Comparison of ENCODE assay signal across 14 cellular contexts in the genomic region with DNA sequence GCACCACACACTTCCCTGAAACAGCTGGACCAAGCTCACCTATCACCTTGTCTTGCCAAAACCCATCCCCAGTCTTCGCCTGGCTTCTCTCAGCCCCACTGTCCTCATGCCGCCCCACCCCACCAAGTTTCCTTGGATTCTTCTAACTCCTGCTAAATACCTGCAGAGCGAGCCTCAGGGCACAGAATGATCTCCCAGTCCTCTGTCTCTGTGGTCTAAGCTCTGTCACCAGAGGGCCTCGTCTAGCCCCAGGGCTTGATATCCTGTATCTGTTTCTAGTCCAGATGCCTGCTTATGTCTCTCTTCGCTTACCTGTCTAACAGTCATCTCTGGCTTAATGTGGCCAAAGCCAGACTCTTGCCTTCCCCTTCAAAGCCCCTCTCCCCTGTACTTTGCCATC. TPM values are rescaled to one million over a fixed set of nuclear protein-coding genes. Genes with fewer than 3 reads are reported as not detected.
A peak's percentile ranks its signal among the peaks of the same experiment; 100 is the strongest.
DNase-seq lines count a peak whose midpoint lies in the region; ATAC-seq and TF ChIP-seq lines count a peak whose summit lies in the region.
"Had no signal": no experiment of that assay in that cellular context is flagged by ENCODE, and none has a peak within 500 bp of the region (broad histone marks: within the 10 kb centered on the region; RNA-seq: fewer than 3 reads in every experiment).

No MANE protein-coding gene starts in this region.

- peaks cover 84% of the 10 kb centered on the region for H3K4me1 Mint-ChIP-seq in activated CD4-positive, alpha-beta T cell treated with anti-CD3 and anti-CD28 coated beads for 36 hours
- H3K4me1 Mint-ChIP-seq in stimulated activated effector memory CD8-positive, alpha-beta T cell treated with anti-CD3 and anti-CD28 coated beads, Interleukin-12 subunit alpha, Interleukin-12 subunit beta, amount 100 ng/mL, for 72 hours = peaks cover 85% of the 10 kb centered on the region

- CTCF ChIA-PET in activated CD4-positive, alpha-beta T cell treated with anti-CD3 and anti-CD28 coated beads for 36 hours (lab: Charles Lee) = interaction anchor here (0.8 to 1.2 kb wide), 2 partner anchors 8 to 32 kb away, joined by 3 to 5 read pairs; no protein-coding TSS in a partner anchor

- no peak overlapping the region for H3K4me3 ChIP-seq in RWPE2 (ENCODE audit: severe bottlenecking)
- H3K4me3 ChIP-seq: A549, right atrium auricular region had no signal

- no peak overlapping the region for H3K27ac ChIP-seq in RWPE2 (ENCODE audit: poor library complexity, severe bottlenecking)
- no peak overlapping the region for H3K27ac ChIP-seq in foreskin keratinocyte

- no peak for DNase-seq in activated CD4-positive, alpha-beta T cell treated with anti-CD3 and anti-CD28 coated beads for 36 hours
- DNase-seq in activated CD4-positive, alpha-beta T cell treated with anti-CD3 and anti-CD28 coated beads, Interleukin-2, amount 50 U/mL, for 48 hours = no peak
- DNase-seq in RWPE2 (ENCODE audit: low spot score) = no peak
- DNase-seq in foreskin keratinocyte = no peak
- no peak for DNase-seq in stimulated activated effector memory CD8-positive, alpha-beta T cell treated with anti-CD3 and anti-CD28 coated beads, Interleukin-12 subunit alpha, Interleukin-12 subunit beta, amount 100 ng/mL, for 72 hours (ENCODE audit: low spot score in 2 of 2)
- DNase-seq in HUDEP-2 (lab: John Stamatoyannopoulos, UW; ENCODE audit: unreplicated experiment in 76 of 76) = no peak
- DNase-seq in left ventricle myocardium superior = no peak
- no peak for DNase-seq in ecto neural progenitor cell (ENCODE audit: low spot score)
- DNase-seq: GF-D8, NCI-H1436 treated with DMSO at 0.1 percent for 48 hours had no signal

- H3K4me1 ChIP-seq in RWPE2 (ENCODE audit: insufficient read depth, poor library complexity, severe bottlenecking) = peaks cover 7% of the 10 kb centered on the region
- H3K4me1 ChIP-seq in foreskin keratinocyte = peaks cover 10% of the 10 kb centered on the region

- intact Hi-C loops in activated CD4-positive, alpha-beta T cell treated with anti-CD3 and anti-CD28 coated beads for 36 hours (cut with DNase I, micrococcal nuclease) = no loop called here
- intact Hi-C loops in left ventricle myocardium superior (cut with micrococcal nuclease) = no loop called here

- TF ChIP-seq CTCF in RWPE2 (IDR thresholded peaks at IDR 0.05; ENCODE audit: poor library complexity, severe bottlenecking) (no peak), foreskin keratinocyte (conservative IDR thresholded peaks at IDR 0.05) (peak; percentile 23)

- no peaks in the 10 kb centered on the region for H3K27me3 Mint-ChIP-seq in activated CD4-positive, alpha-beta T cell treated with anti-CD3 and anti-CD28 coated beads for 36 hours
- H3K27me3 Mint-ChIP-seq: brain had no signal

- no peaks in the 10 kb centered on the region for H3K9me3 Mint-ChIP-seq in activated CD4-positive, alpha-beta T cell treated with anti-CD3 and anti-CD28 coated beads for 36 hours (ENCODE audit: low read depth)
- no peaks in the 10 kb centered on the region for H3K9me3 Mint-ChIP-seq in stimulated activated effector memory CD8-positive, alpha-beta T cell treated with anti-CD3 and anti-CD28 coated beads, Interleukin-12 subunit alpha, Interleukin-12 subunit beta, amount 100 ng/mL, for 72 hours

- H3K36me3 ChIP-seq in RWPE2 (ENCODE audit: low read depth) = peaks cover 29% of the 10 kb centered on the region
- H3K36me3 ChIP-seq: right atrium auricular region had no signal

- POLR2A ChIA-PET in activated CD4-positive, alpha-beta T cell treated with anti-CD3 and anti-CD28 coated beads for 36 hours (lab: Charles Lee) = interaction anchor here (1.6 to 3.2 kb wide), 2 partner anchors 9 to 14 kb away, joined by 5 to 12 read pairs; a partner anchor contains a TSS

- ATAC-seq in activated CD4-positive, alpha-beta T cell treated with anti-CD3 and anti-CD28 coated beads for 36 hours = peak; percentile 33
- ATAC-seq in RWPE2 (ENCODE audit: low read depth) (peak; percentile 22; the same call in 2 of the 3 replicates), foreskin keratinocyte (peak; percentile 59), left ventricle myocardium superior (no peak)
- ATAC-seq in stimulated activated effector memory CD8-positive, alpha-beta T cell treated with anti-CD3 and anti-CD28 coated beads, Interleukin-12 subunit alpha, Interleukin-12 subunit beta, amount 100 ng/mL, for 72 hours = peak; percentile 59
- ATAC-seq: left lobe of liver had no signal

- no peaks in the 10 kb centered on the region for H3K9me3 ChIP-seq in RWPE2 (ENCODE audit: severe bottlenecking)
- H3K9me3 ChIP-seq: A549, right atrium auricular region had no signal

- H3K27me3 ChIP-seq in RWPE2 (ENCODE audit: insufficient read depth, poor library complexity, severe bottlenecking) (no peaks in the 10 kb centered on the region), foreskin keratinocyte (no peaks in the 10 kb centered on the region)
- H3K27me3 ChIP-seq: right atrium auricular region had no signal

- H3K36me3 Mint-ChIP-seq in activated CD4-positive, alpha-beta T cell treated with anti-CD3 and anti-CD28 coated beads for 36 hours (ENCODE audit: low read depth) = peaks cover 15% of the 10 kb centered on the region
- H3K36me3 Mint-ChIP-seq in stimulated activated effector memory CD8-positive, alpha-beta T cell treated with anti-CD3 and anti-CD28 coated beads, Interleukin-12 subunit alpha, Interleukin-12 subunit beta, amount 100 ng/mL, for 72 hours = peaks cover 72% of the 10 kb centered on the region

- H3K4me3 Mint-ChIP-seq in activated CD4-positive, alpha-beta T cell treated with anti-CD3 and anti-CD28 coated beads for 36 hours = no peak overlapping the region
- H3K4me3 Mint-ChIP-seq in stimulated activated effector memory CD8-positive, alpha-beta T cell treated with anti-CD3 and anti-CD28 coated beads, Interleukin-12 subunit alpha, Interleukin-12 subunit beta, amount 100 ng/mL, for 72 hours = no peak overlapping the region
- H3K4me3 Mint-ChIP-seq: brain had no signal

- peak overlapping the region; percentile 53 for H3K27ac Mint-ChIP-seq in activated CD4-positive, alpha-beta T cell treated with anti-CD3 and anti-CD28 coated beads for 36 hours
- peak overlapping the region; percentile 92 for H3K27ac Mint-ChIP-seq in stimulated activated effector memory CD8-positive, alpha-beta T cell treated with anti-CD3 and anti-CD28 coated beads, Interleukin-12 subunit alpha, Interleukin-12 subunit beta, amount 100 ng/mL, for 72 hours

RNA-seq across cellular contexts. Expression of a gene that starts 9.7 kb away (rescaled TPM):
- total RNA-seq in activated CD4-positive, alpha-beta T cell treated with anti-CD3 and anti-CD28 coated beads for 36 hours = 10 to 100 TPM; 45.4 to 47.8 TPM
- total RNA-seq in foreskin keratinocyte (35.6 and 42.5 TPM in 2 replicates), left ventricle myocardium superior (29.6 TPM)
- polyA plus RNA-seq in foreskin keratinocyte = 65.0 and 67.0 TPM in 2 replicates

RNA-seq across cellular contexts. Expression of a gene that starts 12.7 kb away (rescaled TPM):
- 10 to 100 TPM; 83.4 to 84.9 TPM for total RNA-seq in activated CD4-positive, alpha-beta T cell treated with anti-CD3 and anti-CD28 coated beads for 36 hours
- 45.0 and 46.9 TPM in 2 replicates for total RNA-seq in foreskin keratinocyte
- polyA plus RNA-seq in foreskin keratinocyte = 34.1 and 36.8 TPM in 2 replicates
- 11.4 TPM for total RNA-seq in left ventricle myocardium superior
